Comparison of ENCODE assay signal across 10 cellular contexts in the genomic region with DNA sequence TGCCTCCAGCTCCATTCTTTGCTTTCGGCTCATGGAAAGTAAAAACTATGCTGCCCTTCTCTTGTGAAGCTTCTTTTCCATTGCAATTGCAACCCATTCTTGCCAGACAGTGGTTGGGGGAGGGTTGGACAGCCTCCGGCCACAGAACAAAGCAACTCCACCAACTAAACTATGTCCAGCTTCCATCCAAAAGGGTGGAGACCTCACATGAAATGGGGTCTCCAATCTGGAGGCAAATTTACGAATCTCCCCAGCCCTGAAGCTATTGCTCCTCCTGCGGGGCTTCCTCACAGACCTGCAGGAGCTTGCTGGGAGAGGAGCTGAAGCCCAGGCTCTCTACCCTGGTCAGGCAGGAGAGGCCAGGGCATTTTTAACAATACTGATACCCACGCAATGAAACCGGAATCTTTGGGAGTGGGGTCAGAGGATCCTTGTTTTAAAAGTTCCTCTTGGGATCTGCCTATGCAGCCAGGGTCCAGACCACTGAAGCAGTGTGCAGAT. TPM values are rescaled to one million over a fixed set of nuclear protein-coding genes. Genes with fewer than 3 reads are reported as not detected.
DNase-seq lines count a peak whose midpoint lies in the region; ATAC-seq and TF ChIP-seq lines count a peak whose summit lies in the region.
"Had no signal": no experiment of that assay in that cellular context is flagged by ENCODE, and none has a peak within 500 bp of the region (broad histone marks: within the 10 kb centered on the region; RNA-seq: fewer than 3 reads in every experiment).

No MANE protein-coding gene starts in this region.

- no peak for TF ChIP-seq CTCF in Peyer's patch (IDR thresholded peaks at IDR 0.05)
- TF ChIP-seq CTCF in esophagus muscularis mucosa (IDR thresholded peaks at IDR 0.05) = no peak
- TF ChIP-seq CTCF in thyroid gland (IDR thresholded peaks at IDR 0.05) = no peak
- TF ChIP-seq CTCF in PC-3 (conservative IDR thresholded peaks at IDR 0.05; ENCODE audit: low read depth, low read length) = no peak

- WGBS in esophagus muscularis mucosa = 79% methylated on average over 6 of the region's 6 CpGs
- WGBS in thyroid gland, 2 donors = 58 to 75% methylated on average over 5 to 6 of the region's 6 CpGs

- DNase-seq in Peyer's patch (no peak), esophagus muscularis mucosa (ENCODE audit: extremely low spot score) (no peak), memory B cell (ENCODE audit: low spot score in 2 of 2) (no peak), thyroid gland (no peak), PC-3 (no peak), NCI-H345 (lab: John Stamatoyannopoulos, UW) (no peak)
- DNase-seq in CD8-positive, alpha-beta memory T cell = no peak
- DNase-seq in naive thymus-derived CD4-positive, alpha-beta T cell = no peak
- DNase-seq: NCI-H69; stimulated activated CD8-positive, alpha-beta memory T cell treated with anti-CD3 and anti-CD28 coated beads, Interleukin-4, amount 100 ng/mL, for 48 hours had no signal

- peaks cover 28% of the 10 kb centered on the region for H3K27me3 Mint-ChIP-seq in memory B cell
- H3K27me3 Mint-ChIP-seq in CD8-positive, alpha-beta memory T cell = peaks cover 34 to 79% of the 10 kb centered on the region in 2 donors
- peaks cover 64 to 81% (median 75%) of the 10 kb centered on the region in 5 donors for H3K27me3 Mint-ChIP-seq in naive thymus-derived CD4-positive, alpha-beta T cell

- H3K36me3 Mint-ChIP-seq in memory B cell = peaks cover 2% of the 10 kb centered on the region
- H3K36me3 Mint-ChIP-seq in CD8-positive, alpha-beta memory T cell = peaks cover 0 to 3% (median 0%) of the 10 kb centered on the region in 3 donors
- H3K36me3 Mint-ChIP-seq in naive thymus-derived CD4-positive, alpha-beta T cell = peaks cover 0 to 8% (median 0%) of the 10 kb centered on the region in 5 donors

- no peaks in the 10 kb centered on the region for H4K20me1 ChIP-seq in PC-3 (ENCODE audit: low read length)

- ATAC-seq in memory B cell (ENCODE audit: low read depth) (no peak), PC-3 (no peak)
- no peak for ATAC-seq in naive thymus-derived CD4-positive, alpha-beta T cell

- H3K4me3 ChIP-seq in Peyer's patch (peak overlapping the region in 3 of 4 donors; percentile 18 to 44 (median 38)), esophagus muscularis mucosa (peak overlapping the region; percentile 50 to 61 (median 53)), thyroid gland (replicated peaks in 1 of 3) (peak overlapping the region in 1 of 3 donors; percentile 22), PC-3 (ENCODE audit: low read length) (no peak overlapping the region)
- no peak overlapping the region for H3K4me3 ChIP-seq in CD8-positive, alpha-beta memory T cell (ENCODE audit: low read length)
- no peak overlapping the region for H3K4me3 ChIP-seq in naive thymus-derived CD4-positive, alpha-beta T cell (ENCODE audit: low read length)

- peaks cover 5% of the 10 kb centered on the region for H3K4me1 Mint-ChIP-seq in memory B cell
- H3K4me1 Mint-ChIP-seq in CD8-positive, alpha-beta memory T cell = peaks cover 0 to 4% (median 2%) of the 10 kb centered on the region in 3 donors
- H3K4me1 Mint-ChIP-seq in naive thymus-derived CD4-positive, alpha-beta T cell = peaks cover 0 to 6% (median 3%) of the 10 kb centered on the region in 7 donors

- H3K9me3 ChIP-seq in Peyer's patch = no peaks in the 10 kb centered on the region
- H3K9me3 ChIP-seq in esophagus muscularis mucosa = peaks cover 0 to 5% (median under 1%) of the 10 kb centered on the region in 4 donors
- no peaks in the 10 kb centered on the region for H3K9me3 ChIP-seq in thyroid gland
- 0 out of 2 replicates have a peak, but pooled peaks cover 3% of the 10 kb centered on the region for H3K9me3 ChIP-seq in PC-3 (ENCODE audit: low read length)
- H3K9me3 ChIP-seq in CD8-positive, alpha-beta memory T cell (ENCODE audit: low read length) = no peaks in the 10 kb centered on the region
- no peaks in the 10 kb centered on the region for H3K9me3 ChIP-seq in naive thymus-derived CD4-positive, alpha-beta T cell (ENCODE audit: control insufficient read depth in 2 of 3, low read length in 3 of 3)

- no peak overlapping the region for H3K9ac ChIP-seq in PC-3 (ENCODE audit: low read length)

- no peaks in the 10 kb centered on the region for H3K36me3 ChIP-seq in Peyer's patch
- no peaks in the 10 kb centered on the region for H3K36me3 ChIP-seq in esophagus muscularis mucosa
- H3K36me3 ChIP-seq in thyroid gland = no peaks in the 10 kb centered on the region
- no peaks in the 10 kb centered on the region for H3K36me3 ChIP-seq in PC-3 (ENCODE audit: low read depth, low read length)
- no peaks in the 10 kb centered on the region for H3K36me3 ChIP-seq in CD8-positive, alpha-beta memory T cell (ENCODE audit: insufficient read depth, low read length)
- no peaks in the 10 kb centered on the region for H3K36me3 ChIP-seq in naive thymus-derived CD4-positive, alpha-beta T cell (ENCODE audit: control insufficient read depth in 2 of 3, insufficient read depth in 3 of 3, low read length in 3 of 3)

- BruUV-seq in PC-3 (replicated peaks; lab: Mats Ljungman, UMichigan) = no TSS peak

- H3K27me3 ChIP-seq in Peyer's patch = no peaks in the 10 kb centered on the region
- H3K27me3 ChIP-seq in esophagus muscularis mucosa = peaks cover 0 to 27% (median 2%) of the 10 kb centered on the region in 4 donors
- H3K27me3 ChIP-seq in thyroid gland = peaks cover 6% of the 10 kb centered on the region
- H3K27me3 ChIP-seq in PC-3 (ENCODE audit: low read length) = peaks cover 13% of the 10 kb centered on the region; the same call in 1 of the 2 replicates
- H3K27me3 ChIP-seq in CD8-positive, alpha-beta memory T cell (ENCODE audit: insufficient read depth, low read length, poor library complexity, severe bottlenecking) = peaks cover 7% of the 10 kb centered on the region
- peaks cover 0 to 5% of the 10 kb centered on the region in 2 donors for H3K27me3 ChIP-seq in naive thymus-derived CD4-positive, alpha-beta T cell (ENCODE audit: control insufficient read depth in 2 of 2, insufficient read depth in 2 of 2, low read length in 2 of 2)

- POLR2A ChIA-PET in PC-3 (lab: Charles Lee; ENCODE audit: unreplicated experiment) = no interaction called here
- POLR2A ChIA-PET in CD8-positive, alpha-beta memory T cell (lab: Charles Lee) = no interaction called here
- POLR2A ChIA-PET in naive thymus-derived CD4-positive, alpha-beta T cell (lab: Charles Lee) = no interaction called here

- no peaks in the 10 kb centered on the region for H3K79me2 ChIP-seq in PC-3 (ENCODE audit: low read length)

- no peaks in the 10 kb centered on the region for H3K9me2 ChIP-seq in PC-3 (replicated peaks; ENCODE audit: low read length)

- H3K27ac Mint-ChIP-seq in memory B cell = no peak overlapping the region
- H3K27ac Mint-ChIP-seq in CD8-positive, alpha-beta memory T cell = no peak overlapping the region
- H3K27ac Mint-ChIP-seq in naive thymus-derived CD4-positive, alpha-beta T cell = no peak overlapping the region

- no peak overlapping the region for H2AFZ ChIP-seq in PC-3 (ENCODE audit: low read length)

- peaks cover 4% of the 10 kb centered on the region for H3K9me3 Mint-ChIP-seq in memory B cell
- peaks cover 1 to 10% (median 5%) of the 10 kb centered on the region in 5 donors for H3K9me3 Mint-ChIP-seq in CD8-positive, alpha-beta memory T cell
- peaks cover 0 to 15% (median 7%) of the 10 kb centered on the region in 11 donors for H3K9me3 Mint-ChIP-seq in naive thymus-derived CD4-positive, alpha-beta T cell

- H3K27ac ChIP-seq in Peyer's patch (peak overlapping the region; percentile 8 to 49 (median 32)), esophagus muscularis mucosa (replicated peaks in 1 of 4) (peak overlapping the region; percentile 65 to 77 (median 72)), thyroid gland (peak overlapping the region in 2 of 3 donors; percentile 47 to 60), PC-3 (ENCODE audit: low read length) (no peak overlapping the region)
- no peak overlapping the region for H3K27ac ChIP-seq in CD8-positive, alpha-beta memory T cell (ENCODE audit: low read depth, low read length)
- H3K27ac ChIP-seq in naive thymus-derived CD4-positive, alpha-beta T cell (ENCODE audit: low read depth, low read length) = no peak overlapping the region

- H3F3A ChIP-seq in PC-3 (ENCODE audit: low read length, unreplicated experiment) = no peaks in the 10 kb centered on the region

- H3K4me3 Mint-ChIP-seq in memory B cell = peak overlapping the region; percentile 22
- no peak overlapping the region for H3K4me3 Mint-ChIP-seq in CD8-positive, alpha-beta memory T cell
- H3K4me3 Mint-ChIP-seq in naive thymus-derived CD4-positive, alpha-beta T cell = no peak overlapping the region

- CTCF ChIA-PET in PC-3 (lab: Charles Lee) = no interaction called here
- CTCF ChIA-PET in CD8-positive, alpha-beta memory T cell (lab: Charles Lee) = no interaction called here
- CTCF ChIA-PET in naive thymus-derived CD4-positive, alpha-beta T cell (lab: Charles Lee) = interaction anchor here (0.7 kb wide), 1 partner anchor 35 kb away, joined by 3 read pairs; no protein-coding TSS in a partner anchor

- TF ChIP-seq EP300 in esophagus muscularis mucosa (IDR thresholded peaks at IDR 0.05) = no peak

- H3K4me1 ChIP-seq in Peyer's patch (peaks cover 0 to 5% (median 0%) of the 10 kb centered on the region in 4 donors), esophagus muscularis mucosa (peaks cover 13 to 23% (median 19%) of the 10 kb centered on the region in 4 donors), thyroid gland (peaks cover 0 to 4% of the 10 kb centered on the region in 2 donors), PC-3 (ENCODE audit: insufficient read depth, low read length) (no peaks in the 10 kb centered on the region)
- H3K4me1 ChIP-seq in CD8-positive, alpha-beta memory T cell (ENCODE audit: insufficient read depth, low read length) = no peaks in the 10 kb centered on the region
- no peaks in the 10 kb centered on the region for H3K4me1 ChIP-seq in naive thymus-derived CD4-positive, alpha-beta T cell (ENCODE audit: control insufficient read depth in 2 of 2, insufficient read depth in 2 of 2, low read length in 2 of 2)

- intact Hi-C loops in esophagus muscularis mucosa (cut with DNase I) (no loop called here), thyroid gland (cut with DNase I) (no loop called here), PC-3 (cut with micrococcal nuclease) (no loop called here)
- intact Hi-C loops in naive thymus-derived CD4-positive, alpha-beta T cell (cut with micrococcal nuclease) = no loop called here

- no peak for TF ChIP-seq POLR2A in Peyer's patch (IDR thresholded peaks at IDR 0.05)
- no peak for TF ChIP-seq POLR2A in esophagus muscularis mucosa (IDR thresholded peaks at IDR 0.05; ENCODE audit: low read depth)
- TF ChIP-seq POLR2A in thyroid gland (IDR thresholded peaks at IDR 0.05) = no peak

- H3K4me2 ChIP-seq in PC-3 (ENCODE audit: low read length) = no peak overlapping the region

RNA-seq across cellular contexts. Expression of a gene that starts 0.6 kb away (rescaled TPM):
- total RNA-seq in Peyer's patch (10 to 100 TPM; 12.1 to 37.8 (median 25.6) TPM), esophagus muscularis mucosa (10 to 100 TPM; 46.1 to 94.9 (median 60.7) TPM), thyroid gland (10 to 100 TPM; 31.4 to 84.8 (median 69.9) TPM), PC-3 (2014; rRNA removed) (0.04 TPM in 1 of 2 replicates, not detected in the other)
- total RNA-seq in CD8-positive, alpha-beta memory T cell = 1 to 10 TPM; 7.2 to 9.4 TPM
- not detected for polyA plus RNA-seq in CD8-positive, alpha-beta memory T cell
- 10 to 100 TPM in 2 of 5 experiments, under 1 TPM in 2, not detected in 1; 0.56 to 30.5 (median 15.4) TPM for total RNA-seq in naive thymus-derived CD4-positive, alpha-beta T cell
- not detected for polyA plus RNA-seq in naive thymus-derived CD4-positive, alpha-beta T cell

RNA-seq across cellular contexts. Expression of a gene that starts 52.0 kb away (rescaled TPM):
- total RNA-seq in Peyer's patch = 10 to 100 TPM; 15.7 to 40.5 (median 31.3) TPM
- total RNA-seq in esophagus muscularis mucosa = 10 to 100 TPM; 39.0 to 74.2 (median 63.3) TPM
- 100 to 1,000 TPM in 2 of 4 donors, 10 to 100 TPM in 2; 76.1 to 211 (median 95.7) TPM for total RNA-seq in thyroid gland
- 284 and 306 TPM in 2 replicates for total RNA-seq in PC-3 (2014; rRNA removed)
- 10 to 100 TPM; 86.3 to 87.8 TPM for total RNA-seq in CD8-positive, alpha-beta memory T cell
- polyA plus RNA-seq in CD8-positive, alpha-beta memory T cell = 63.0 TPM
- 10 to 100 TPM; 32.7 to 48.3 (median 44.8) TPM for total RNA-seq in naive thymus-derived CD4-positive, alpha-beta T cell
- polyA plus RNA-seq in naive thymus-derived CD4-positive, alpha-beta T cell = 10 to 100 TPM; 73.5 to 83.5 TPM

Comparison
In these comparisons a context has a peak if more than half of its experiments do, and no peak if none do; other contexts are left out.
1. H3K27ac ChIP-seq: peak in Peyer's patch (4 of 4), esophagus muscularis mucosa (4 of 4) and thyroid gland (2 of 3); none in PC-3 (single experiment), CD8-positive, alpha-beta memory T cell (single experiment) and naive thymus-derived CD4-positive, alpha-beta T cell (single experiment).
2. H3K4me3 ChIP-seq: peak in Peyer's patch (3 of 4) and esophagus muscularis mucosa (4 of 4); none in PC-3 (single experiment), CD8-positive, alpha-beta memory T cell (single experiment) and naive thymus-derived CD4-positive, alpha-beta T cell (single experiment).